In genomic region chr6:143527677-143528076, GRCh38 we compare ENCODE assay signal across 1 cellular context.
A peak's percentile ranks its signal among the peaks of the same experiment; 100 is the strongest.
TF ChIP-seq lines count a peak whose summit lies in the region.

No MANE protein-coding gene starts in this region.

TF ChIP-seq in WTC11, 78 proteins besides CTCF, POLR2A, EP300 and RAD21 (continued from another document):
- TF ChIP-seq, protein P1, sequence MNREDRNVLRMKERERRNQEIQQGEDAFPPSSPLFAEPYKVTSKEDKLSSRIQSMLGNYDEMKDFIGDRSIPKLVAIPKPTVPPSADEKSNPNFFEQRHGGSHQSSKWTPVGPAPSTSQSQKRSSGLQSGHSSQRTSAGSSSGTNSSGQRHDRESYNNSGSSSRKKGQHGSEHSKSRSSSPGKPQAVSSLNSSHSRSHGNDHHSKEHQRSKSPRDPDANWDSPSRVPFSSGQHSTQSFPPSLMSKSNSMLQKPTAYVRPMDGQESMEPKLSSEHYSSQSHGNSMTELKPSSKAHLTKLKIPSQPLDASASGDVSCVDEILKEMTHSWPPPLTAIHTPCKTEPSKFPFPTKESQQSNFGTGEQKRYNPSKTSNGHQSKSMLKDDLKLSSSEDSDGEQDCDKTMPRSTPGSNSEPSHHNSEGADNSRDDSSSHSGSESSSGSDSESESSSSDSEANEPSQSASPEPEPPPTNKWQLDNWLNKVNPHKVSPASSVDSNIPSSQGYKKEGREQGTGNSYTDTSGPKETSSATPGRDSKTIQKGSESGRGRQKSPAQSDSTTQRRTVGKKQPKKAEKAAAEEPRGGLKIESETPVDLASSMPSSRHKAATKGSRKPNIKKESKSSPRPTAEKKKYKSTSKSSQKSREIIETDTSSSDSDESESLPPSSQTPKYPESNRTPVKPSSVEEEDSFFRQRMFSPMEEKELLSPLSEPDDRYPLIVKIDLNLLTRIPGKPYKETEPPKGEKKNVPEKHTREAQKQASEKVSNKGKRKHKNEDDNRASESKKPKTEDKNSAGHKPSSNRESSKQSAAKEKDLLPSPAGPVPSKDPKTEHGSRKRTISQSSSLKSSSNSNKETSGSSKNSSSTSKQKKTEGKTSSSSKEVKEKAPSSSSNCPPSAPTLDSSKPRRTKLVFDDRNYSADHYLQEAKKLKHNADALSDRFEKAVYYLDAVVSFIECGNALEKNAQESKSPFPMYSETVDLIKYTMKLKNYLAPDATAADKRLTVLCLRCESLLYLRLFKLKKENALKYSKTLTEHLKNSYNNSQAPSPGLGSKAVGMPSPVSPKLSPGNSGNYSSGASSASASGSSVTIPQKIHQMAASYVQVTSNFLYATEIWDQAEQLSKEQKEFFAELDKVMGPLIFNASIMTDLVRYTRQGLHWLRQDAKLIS (CRISPR knock-in tag; IDR thresholded peaks at IDR 0.05; ENCODE audit: borderline replicate concordance) = no peak
- TF ChIP-seq, protein P2, sequence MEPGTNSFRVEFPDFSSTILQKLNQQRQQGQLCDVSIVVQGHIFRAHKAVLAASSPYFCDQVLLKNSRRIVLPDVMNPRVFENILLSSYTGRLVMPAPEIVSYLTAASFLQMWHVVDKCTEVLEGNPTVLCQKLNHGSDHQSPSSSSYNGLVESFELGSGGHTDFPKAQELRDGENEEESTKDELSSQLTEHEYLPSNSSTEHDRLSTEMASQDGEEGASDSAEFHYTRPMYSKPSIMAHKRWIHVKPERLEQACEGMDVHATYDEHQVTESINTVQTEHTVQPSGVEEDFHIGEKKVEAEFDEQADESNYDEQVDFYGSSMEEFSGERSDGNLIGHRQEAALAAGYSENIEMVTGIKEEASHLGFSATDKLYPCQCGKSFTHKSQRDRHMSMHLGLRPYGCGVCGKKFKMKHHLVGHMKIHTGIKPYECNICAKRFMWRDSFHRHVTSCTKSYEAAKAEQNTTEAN (CRISPR knock-in tag; IDR thresholded peaks at IDR 0.05) = no peak
- peak; percentile 70; the same call in 1 of the 2 replicates for TF ChIP-seq ZNF121 (CRISPR knock-in tag; IDR thresholded peaks at IDR 0.05)
- no peak for TF ChIP-seq GABPB1 (CRISPR knock-in tag; IDR thresholded peaks at IDR 0.05)
- TF ChIP-seq ZNF281 (CRISPR knock-in tag; IDR thresholded peaks at IDR 0.05) = no peak
TF ChIP-seq in WTC11: peak in this region for 1.
